8 cellular contexts compared by ENCODE assay signal in genomic region chr1:236058141-236058626, GRCh38. TPM values are rescaled to one million over a fixed set of nuclear protein-coding genes. Genes with fewer than 3 reads are reported as not detected.
A peak's percentile ranks its signal among the peaks of the same experiment; 100 is the strongest.
DNase-seq lines count a peak whose midpoint lies in the region; ATAC-seq lines count a peak whose summit lies in the region.

No MANE protein-coding gene starts in this region.

- H3K36me3 Mint-ChIP-seq in activated CD4-positive, alpha-beta memory T cell treated with anti-CD3 and anti-CD28 coated beads, Interleukin-2, amount 10 ng/mL, durations not matched to agents 7 days and 5 days (ENCODE audit: low read depth), result no peaks in the 10 kb centered on the region

- DNase-seq in EH (ENCODE audit: low read depth) (peak; percentile 69), DMS153 (lab: John Stamatoyannopoulos, UW) (no peak), NCI-H82 treated with DMSO at 0.1 percent for 48 hours (lab: John Stamatoyannopoulos, UW; ENCODE audit: unreplicated experiment) (no peak), NCI-H2029 treated with DMSO at 0.1 percent for 48 hours (lab: John Stamatoyannopoulos, UW) (no peak)
- DNase-seq in activated CD4-positive, alpha-beta memory T cell treated with anti-CD3 and anti-CD28 coated beads, Interleukin-2, amount 10 ng/mL, durations not matched to agents 7 days and 5 days, result no peak

- no peak overlapping the region for H3K4me3 ChIP-seq in iPS-20b (ENCODE audit: low read length)

- CTCF ChIA-PET in activated CD4-positive, alpha-beta memory T cell treated with anti-CD3 and anti-CD28 coated beads, Interleukin-2, amount 10 ng/mL, durations not matched to agents 7 days and 5 days (lab: Charles Lee), result no interaction called here

- peaks cover 12% of the 10 kb centered on the region for H3K4me1 ChIP-seq in iPS-20b (ENCODE audit: insufficient read depth, low read length)

- POLR2A ChIA-PET in activated CD4-positive, alpha-beta memory T cell treated with anti-CD3 and anti-CD28 coated beads, Interleukin-2, amount 10 ng/mL, durations not matched to agents 7 days and 5 days (lab: Charles Lee), result no interaction called here

- H3K36me3 ChIP-seq in iPS-20b (ENCODE audit: insufficient read depth, low read depth, low read length), result no peaks in the 10 kb centered on the region

- ATAC-seq in GM21381 (IDR thresholded peaks at IDR 0.05; ENCODE audit: unreplicated experiment) (peak; percentile 71), HG03575 (IDR thresholded peaks at IDR 0.05; ENCODE audit: extremely low read depth, insufficient number of reproducible peaks, low FRiP score, unreplicated experiment) (peak; percentile 66)

- peaks cover 9% of the 10 kb centered on the region for H3K4me1 Mint-ChIP-seq in activated CD4-positive, alpha-beta memory T cell treated with anti-CD3 and anti-CD28 coated beads, Interleukin-2, amount 10 ng/mL, durations not matched to agents 7 days and 5 days

- peaks cover 12% of the 10 kb centered on the region for H3K27me3 ChIP-seq in iPS-20b (ENCODE audit: insufficient read depth, low read length)

- no peak overlapping the region for H3K27ac ChIP-seq in iPS-20b (ENCODE audit: low read length)

- no peak overlapping the region for H3K27ac Mint-ChIP-seq in activated CD4-positive, alpha-beta memory T cell treated with anti-CD3 and anti-CD28 coated beads, Interleukin-2, amount 10 ng/mL, durations not matched to agents 7 days and 5 days

- 0 out of 2 replicates have a peak overlapping the region, but pooled peaks have one; percentile 7 for H3K9ac ChIP-seq in iPS-20b (ENCODE audit: low read depth, low read length)

- peaks cover 28% of the 10 kb centered on the region for H3K27me3 Mint-ChIP-seq in activated CD4-positive, alpha-beta memory T cell treated with anti-CD3 and anti-CD28 coated beads, Interleukin-2, amount 10 ng/mL, durations not matched to agents 7 days and 5 days

- no peaks in the 10 kb centered on the region for H3K9me3 ChIP-seq in iPS-20b (ENCODE audit: insufficient read depth, low read depth, low read length)

- H3K9me3 Mint-ChIP-seq in activated CD4-positive, alpha-beta memory T cell treated with anti-CD3 and anti-CD28 coated beads, Interleukin-2, amount 10 ng/mL, durations not matched to agents 7 days and 5 days, result no peaks in the 10 kb centered on the region

- H3K4me3 Mint-ChIP-seq in activated CD4-positive, alpha-beta memory T cell treated with anti-CD3 and anti-CD28 coated beads, Interleukin-2, amount 10 ng/mL, durations not matched to agents 7 days and 5 days, result no peak overlapping the region

RNA-seq across cellular contexts. Expression of gene NID1, which starts 6.7 kb away (rescaled TPM):
- under 1 TPM; 0.45 TPM for total RNA-seq in activated CD4-positive, alpha-beta memory T cell treated with anti-CD3 and anti-CD28 coated beads, Interleukin-2, amount 10 ng/mL, durations not matched to agents 7 days and 5 days
